Comparison of ENCODE assay signal across 16 cellular contexts in genomic region chr15:65416845-65417416, GRCh38. TPM values are rescaled to one million over a fixed set of nuclear protein-coding genes. Genes with fewer than 3 reads are reported as not detected.
DNase-seq lines count a peak whose midpoint lies in the region; ATAC-seq, FAIRE-seq and TF ChIP-seq lines count a peak whose summit lies in the region.
"Had no signal": no experiment of that assay in that cellular context is flagged by ENCODE, and none has a peak within 500 bp of the region (broad histone marks: within the 10 kb centered on the region; RNA-seq: fewer than 3 reads in every experiment).

No MANE protein-coding gene starts in this region.

- H3K27ac ChIP-seq in Panc1 (ENCODE audit: low read length), result peak overlapping the region; percentile 39; the same call in 1 of the 2 replicates
- H3K27ac ChIP-seq in gastroesophageal sphincter, result peak overlapping the region in 2 of 4 donors; percentile 37 to 45
- H3K27ac ChIP-seq: foreskin keratinocyte had no signal

- no peak for TF ChIP-seq EP300 in gastroesophageal sphincter (IDR thresholded peaks at IDR 0.05)

- no TSS peak for BruUV-seq in Panc1 (replicated peaks; lab: Mats Ljungman, UMichigan)

- FAIRE-seq in D721Med (lab: Jason Lieb, UNC), result no peak

- 46 to 56% methylated on average over 5 to 7 of the region's 8 CpGs for WGBS in gastroesophageal sphincter (ENCODE audit: low coverage in 1 of 2), 2 donors

- DNase-seq in D721Med (ENCODE audit: insufficient read length, low spot score), result peak; percentile 66
- no peak for DNase-seq in Panc1 (ENCODE audit: low read depth, low spot score)
- peak; percentile 94 for DNase-seq in myocyte (ENCODE audit: low read depth)
- no peak for DNase-seq in GM19238 (ENCODE audit: insufficient read length, low spot score)
- no peak for DNase-seq in NCI-H1092 (lab: John Stamatoyannopoulos, UW)
- no peak for DNase-seq in NCI-H2081 treated with DMSO at 0.1 percent for 48 hours (lab: John Stamatoyannopoulos, UW)
- DNase-seq: activated CD4-positive, alpha-beta T cell treated with anti-CD3 and anti-CD28 coated beads for 36 hours; activated effector memory CD4-positive, alpha-beta T cell treated with Interleukin-2 at 50 U/mL for 16 hours; foreskin keratinocyte; GF-D8; mammary epithelial cell; NCI-H1092 treated with DMSO at 0.1 percent for 48 hours; SW 1271 had no signal

- in situ Hi-C loops in Panc1 (cut with HindIII; ENCODE audit: low pct_unique_long_range_greater_than_20kb, low sequenced_read_pairs), result no loop called here

- ATAC-seq in Panc1 (no peak), gastroesophageal sphincter (peak; percentile 79), HG03342 (IDR thresholded peaks at IDR 0.05; ENCODE audit: unreplicated experiment) (no peak)
- ATAC-seq: activated CD4-positive, alpha-beta T cell treated with anti-CD3 and anti-CD28 coated beads for 36 hours; foreskin keratinocyte; sciatic nerve had no signal

- no peak overlapping the region for H3K4me3 ChIP-seq in Panc1 (ENCODE audit: low read depth in 2 of 2, low read length in 2 of 2)
- H3K4me3 ChIP-seq in gastroesophageal sphincter, result no peak overlapping the region

- peaks cover 38% of the 10 kb centered on the region for H3K4me1 ChIP-seq in Panc1 (ENCODE audit: control insufficient read depth, insufficient read depth, low read length)
- peaks cover 0 to 24% (median 12%) of the 10 kb centered on the region in 3 donors for H3K4me1 ChIP-seq in gastroesophageal sphincter
- H3K4me1 ChIP-seq: foreskin keratinocyte had no signal

- intact Hi-C loops in Panc1 (cut with micrococcal nuclease; ENCODE audit: unreplicated experiment), result no loop called here

- H3K9me3 ChIP-seq in Panc1 (ENCODE audit: control insufficient read depth, insufficient read depth, low read depth, low read length) (no peaks in the 10 kb centered on the region), gastroesophageal sphincter (no peaks in the 10 kb centered on the region)

- TF ChIP-seq CTCF in D721Med (IDR thresholded peaks at IDR 0.05; ENCODE audit: insufficient read depth, missing control alignments) (no peak), Panc1 (IDR thresholded peaks at IDR 0.05) (no peak), gastroesophageal sphincter (IDR thresholded peaks at IDR 0.05) (no peak)

- POLR2A ChIA-PET in Panc1 (lab: Charles Lee), result no interaction called here

- CTCF ChIA-PET in Panc1 (lab: Charles Lee), result no interaction called here

- H3K27me3 ChIP-seq in Panc1 (ENCODE audit: control insufficient read depth, insufficient read depth, low read length), result no peaks in the 10 kb centered on the region
- H3K27me3 ChIP-seq in gastroesophageal sphincter, result peaks cover 53% of the 10 kb centered on the region

- no peaks in the 10 kb centered on the region for H3K36me3 ChIP-seq in Panc1 (ENCODE audit: control insufficient read depth, insufficient read depth, low read length)
- no peaks in the 10 kb centered on the region for H3K36me3 ChIP-seq in gastroesophageal sphincter

- no peak for TF ChIP-seq POLR2A in gastroesophageal sphincter (IDR thresholded peaks at IDR 0.05)

RNA-seq across cellular contexts. Expression of gene IGDCC4, which starts 5.8 kb away (rescaled TPM):
- total RNA-seq in Panc1 (2021; ENCODE audit: unreplicated experiment) (5.1 TPM), gastroesophageal sphincter (1 to 10 TPM in 3 of 4 donors, under 1 TPM in 1; 0.40 to 3.4 (median 1.8) TPM), myocyte (24.9 and 28.9 TPM in 2 replicates)
- 4.3 TPM for polyA plus RNA-seq in Panc1 (2012; ENCODE audit: insufficient read length)
- 18.6 TPM for polyA plus RNA-seq in myocyte (2012)

RNA-seq across cellular contexts. Expression of gene IGDCC3, which starts 39.1 kb away (rescaled TPM):
- total RNA-seq in Panc1 (2021; ENCODE audit: unreplicated experiment), result 0.18 TPM
- not detected for polyA plus RNA-seq in Panc1 (2012; ENCODE audit: insufficient read length)
- under 1 TPM in 1 of 4 donors, not detected in 3; 0.13 TPM for total RNA-seq in gastroesophageal sphincter
- 0.08 and 0.31 TPM in 2 replicates for total RNA-seq in myocyte
- polyA plus RNA-seq in myocyte (2012), result 0.04 TPM
- total RNA-seq: activated CD4-positive, alpha-beta T cell treated with anti-CD3 and anti-CD28 coated beads for 36 hours; foreskin keratinocyte; mammary epithelial cell; sciatic nerve had no signal
- polyA plus RNA-seq: foreskin keratinocyte, mammary epithelial cell had no signal

Comparison
In these comparisons a context has a peak if more than half of its experiments do, and no peak if none do; other contexts are left out.
1. DNase-seq: peak in D721Med (single experiment) and myocyte (single experiment); none in Panc1 (single experiment), GM19238 (single experiment), NCI-H1092 (single experiment) and NCI-H2081 treated with DMSO at 0.1 percent for 48 hours (single experiment).